8 cellular contexts compared by ENCODE assay signal in genomic region chr19:45901912-45902650, GRCh38. TPM values are rescaled to one million over a fixed set of nuclear protein-coding genes. Genes with fewer than 3 reads are reported as not detected.
DNase-seq lines count a peak whose midpoint lies in the region; ATAC-seq and TF ChIP-seq lines count a peak whose summit lies in the region.

Gene MYPOP, minus strand, starts transcription at chr19:45902613. Its CDS starts 840 bp downstream, at chr19:45901773.

- peak within 1 kb of the TSS; percentile 92 for H3K27ac Mint-ChIP-seq in activated T-cell treated with anti-CD3 and anti-CD28 coated beads, Interleukin-2, amount 50 U/mL, for 24 hours
- peak within 1 kb of the TSS; percentile 76 for H3K27ac Mint-ChIP-seq in progenitor cell of endocrine pancreas

- no peaks in the 10 kb centered on the region for H3K9me3 Mint-ChIP-seq in activated T-cell treated with anti-CD3 and anti-CD28 coated beads, Interleukin-2, amount 50 U/mL, for 24 hours
- H3K9me3 Mint-ChIP-seq in progenitor cell of endocrine pancreas (ENCODE audit: low read depth) = no peaks in the 10 kb centered on the region

- TF ChIP-seq EP300 in gastroesophageal sphincter (IDR thresholded peaks at IDR 0.05) = no peak

- ATAC-seq in gastroesophageal sphincter (no peak), GM18873 (IDR thresholded peaks at IDR 0.05; ENCODE audit: low FRiP score, unreplicated experiment) (no peak)

- no peaks in the 10 kb centered on the region for H3K27me3 Mint-ChIP-seq in activated T-cell treated with anti-CD3 and anti-CD28 coated beads, Interleukin-2, amount 50 U/mL, for 24 hours
- peaks cover 9% of the 10 kb centered on the region for H3K27me3 Mint-ChIP-seq in progenitor cell of endocrine pancreas

- no peak for TF ChIP-seq POLR2A in gastroesophageal sphincter (IDR thresholded peaks at IDR 0.05)

- peak within 1 kb of the TSS; percentile 82 for H3K27ac ChIP-seq in VCaP
- peak within 1 kb of the TSS; percentile 31 to 88 (median 82) for H3K27ac ChIP-seq in gastroesophageal sphincter

- H3K36me3 ChIP-seq in gastroesophageal sphincter = peaks cover 0 to 27% of the 10 kb centered on the region in 2 donors

- H3K27me3 ChIP-seq in gastroesophageal sphincter = peaks cover 12% of the 10 kb centered on the region

- no peaks in the 10 kb centered on the region for H3K9me3 ChIP-seq in gastroesophageal sphincter

- TF ChIP-seq CTCF in VCaP (conservative IDR thresholded peaks at IDR 0.05) = no peak
- no peak for TF ChIP-seq CTCF in gastroesophageal sphincter (IDR thresholded peaks at IDR 0.05)
- no peak for TF ChIP-seq CTCF in progenitor cell of endocrine pancreas (IDR thresholded peaks at IDR 0.05; ENCODE audit: unreplicated experiment)

- peaks cover 0 to 29% (median 8%) of the 10 kb centered on the region in 3 donors for H3K4me1 ChIP-seq in gastroesophageal sphincter

- H3K4me1 Mint-ChIP-seq in activated T-cell treated with anti-CD3 and anti-CD28 coated beads, Interleukin-2, amount 50 U/mL, for 24 hours (ENCODE audit: low read depth) = peaks cover 24% of the 10 kb centered on the region
- H3K4me1 Mint-ChIP-seq in progenitor cell of endocrine pancreas (ENCODE audit: low read depth) = peaks cover 2% of the 10 kb centered on the region

- H3K4me3 Mint-ChIP-seq in activated T-cell treated with anti-CD3 and anti-CD28 coated beads, Interleukin-2, amount 50 U/mL, for 24 hours = peak within 1 kb of the TSS; percentile 87
- H3K4me3 Mint-ChIP-seq in progenitor cell of endocrine pancreas (ENCODE audit: low read depth) = peak within 1 kb of the TSS; percentile 88

- H3K4me3 ChIP-seq in gastroesophageal sphincter = peak within 1 kb of the TSS; percentile 74 to 80

- WGBS in gastroesophageal sphincter (ENCODE audit: low coverage in 1 of 2), 2 donors = 1 to 2% methylated on average over 16 to 20 of the region's 47 CpGs

- peaks cover 31% of the 10 kb centered on the region for H3K36me3 Mint-ChIP-seq in activated T-cell treated with anti-CD3 and anti-CD28 coated beads, Interleukin-2, amount 50 U/mL, for 24 hours (ENCODE audit: low read depth)
- peaks cover 15% of the 10 kb centered on the region for H3K36me3 Mint-ChIP-seq in progenitor cell of endocrine pancreas (ENCODE audit: insufficient read depth)

- no peak for DNase-seq in activated T-cell treated with anti-CD3 and anti-CD28 coated beads, Interleukin-2, amount 50 U/mL, for 24 hours
- DNase-seq in activated T-cell treated with anti-CD3 and anti-CD28 coated beads for 4 hours (no peak), progenitor cell of endocrine pancreas (ENCODE audit: low spot score, unreplicated experiment) (no peak), SHP77 (lab: John Stamatoyannopoulos, UW) (no peak), HK-2 (ENCODE audit: unreplicated experiment) (no peak)

RNA-seq across cellular contexts. Expression of gene MYPOP, which starts in this region (rescaled TPM):
- total RNA-seq in gastroesophageal sphincter (1 to 10 TPM; 1.3 to 4.6 (median 2.8) TPM), progenitor cell of endocrine pancreas (11.1 and 11.8 TPM in 2 replicates)
